ENCODE assay signal across 16 cellular contexts in the genomic region with DNA sequence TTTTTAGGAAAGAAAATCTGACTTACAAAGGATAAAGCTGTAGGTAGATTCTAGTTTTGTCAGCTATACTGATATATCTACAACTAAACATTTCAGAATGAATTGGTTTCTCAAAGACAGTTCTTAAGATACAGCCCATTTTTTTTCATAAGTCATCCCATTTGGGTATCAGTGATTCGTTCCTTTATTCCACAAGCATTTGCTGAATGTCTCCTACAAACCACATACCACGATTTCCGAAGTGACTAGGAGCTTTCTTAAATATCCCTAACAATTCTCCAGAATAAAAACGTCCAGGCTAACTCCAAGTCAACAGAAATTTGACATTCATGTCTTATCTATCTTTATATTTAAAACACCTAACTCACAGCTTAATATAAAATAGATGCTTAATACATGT.
"Had no signal": no experiment of that assay in that cellular context is flagged by ENCODE, and none has a peak within 500 bp of the region (broad histone marks: within the 10 kb centered on the region; RNA-seq: fewer than 3 reads in every experiment).

No MANE protein-coding gene starts in this region.

- H3K4me1 ChIP-seq: adrenal gland, left ventricle myocardium inferior had no signal

- H3K36me3 ChIP-seq: ovary had no signal

- H3K4me3 Mint-ChIP-seq: activated CD8-positive, alpha-beta T cell treated with anti-CD3 and anti-CD28 coated beads for 36 hours; memory B cell; nephron; T-cell had no signal

- H3K4me3 ChIP-seq: adrenal gland, left ventricle myocardium inferior, ovary had no signal

- H3K4me1 Mint-ChIP-seq: nephron, T-cell had no signal

- H3K9me3 ChIP-seq: adrenal gland, left ventricle myocardium inferior, ovary had no signal

- DNase-seq: activated CD4-positive, alpha-beta T cell treated with anti-CD3 and anti-CD28 coated beads for 4 hours; activated CD8-positive, alpha-beta memory T cell treated with anti-CD3 and anti-CD28 coated beads, Interleukin-2, amount 50 U/mL, for 4 hours; activated CD8-positive, alpha-beta T cell treated with anti-CD3 and anti-CD28 coated beads for 36 hours; activated naive CD4-positive, alpha-beta T cell treated with Interleukin-2 at 50 U/mL for 16 hours; adrenal gland; kidney; left ventricle myocardium inferior; ovary; stimulated activated CD4-positive, alpha-beta T cell treated with anti-CD3 and anti-CD28 coated beads, Interleukin-4, amount 100 ng/mL, for 1 hour; stimulated activated CD8-positive, alpha-beta memory T cell treated with anti-CD3 and anti-CD28 coated beads, Interleukin-4, amount 100 ng/mL, for 48 hours; stimulated activated naive CD8-positive, alpha-beta T cell treated with anti-CD3 and anti-CD28 coated beads, Interleukin-15, Interleukin-2, amounts not matched to agents 100 U/mL and 50 U/mL, for 24 hours; T-cell; T1000 had no signal

- ATAC-seq: activated CD8-positive, alpha-beta T cell treated with anti-CD3 and anti-CD28 coated beads for 36 hours; stimulated activated naive CD8-positive, alpha-beta T cell treated with anti-CD3 and anti-CD28 coated beads, Interleukin-15, Interleukin-2, amounts not matched to agents 100 U/mL and 50 U/mL, for 24 hours; T-cell had no signal

- FAIRE-seq: bronchial epithelial cell, kidney had no signal

- H3K27ac Mint-ChIP-seq: activated CD8-positive, alpha-beta T cell treated with anti-CD3 and anti-CD28 coated beads for 36 hours; memory B cell; nephron had no signal

- H3K27me3 Mint-ChIP-seq: activated CD8-positive, alpha-beta T cell treated with anti-CD3 and anti-CD28 coated beads for 36 hours; memory B cell; T-cell had no signal

- H3K27me3 ChIP-seq: adrenal gland, ovary had no signal

- H3K9me3 Mint-ChIP-seq: activated CD8-positive, alpha-beta T cell treated with anti-CD3 and anti-CD28 coated beads for 36 hours; memory B cell; nephron; T-cell had no signal

- H3K27ac ChIP-seq: left ventricle myocardium inferior, ovary had no signal
